Comparison of ENCODE assay signal across 17 cellular contexts in genomic region chr3:191641789-191642188, GRCh38.
DNase-seq lines count a peak whose midpoint lies in the region; ATAC-seq and TF ChIP-seq lines count a peak whose summit lies in the region.
"Had no signal": no experiment of that assay in that cellular context is flagged by ENCODE, and none has a peak within 500 bp of the region (broad histone marks: within the 10 kb centered on the region; RNA-seq: fewer than 3 reads in every experiment).

No MANE protein-coding gene starts in this region.

- no peak overlapping the region for H3K4me2 ChIP-seq in HCT116 (ENCODE audit: low read length)

- H3K4me1 Mint-ChIP-seq in WTC11 (peaks cover 5% of the 10 kb centered on the region; the same call in 1 of the 2 replicates), nephron progenitor cell (no peaks in the 10 kb centered on the region)
- no peaks in the 10 kb centered on the region for H3K4me1 Mint-ChIP-seq in activated CD4-positive, alpha-beta memory T cell treated with anti-CD3 and anti-CD28 coated beads for 36 hours (ENCODE audit: low read depth)
- H3K4me1 Mint-ChIP-seq: CD14-positive monocyte; CD8-positive, alpha-beta memory T cell had no signal

- no peak overlapping the region for H3K9ac ChIP-seq in HCT116 (ENCODE audit: low read length)

- POLR2A ChIA-PET in HCT116 (lab: Charles Lee) = no interaction called here
- POLR2A ChIA-PET in WTC11 (lab: Charles Lee) = no interaction called here
- POLR2A ChIA-PET in activated CD4-positive, alpha-beta memory T cell treated with anti-CD3 and anti-CD28 coated beads for 36 hours (lab: Charles Lee) = no interaction called here

- H3K36me3 Mint-ChIP-seq in WTC11 (peaks cover 22% of the 10 kb centered on the region), nephron progenitor cell (ENCODE audit: low read depth) (peaks cover 6% of the 10 kb centered on the region)
- no peaks in the 10 kb centered on the region for H3K36me3 Mint-ChIP-seq in activated CD4-positive, alpha-beta memory T cell treated with anti-CD3 and anti-CD28 coated beads for 36 hours
- H3K36me3 Mint-ChIP-seq: CD14-positive monocyte; CD8-positive, alpha-beta memory T cell had no signal

- no peak overlapping the region for H3K4me3 Mint-ChIP-seq in WTC11
- H3K4me3 Mint-ChIP-seq in nephron progenitor cell = no peak overlapping the region
- no peak overlapping the region for H3K4me3 Mint-ChIP-seq in activated CD4-positive, alpha-beta memory T cell treated with anti-CD3 and anti-CD28 coated beads for 36 hours
- H3K4me3 Mint-ChIP-seq: CD14-positive monocyte; CD8-positive, alpha-beta memory T cell; H9 had no signal

- H3K9me3 ChIP-seq in HCT116 (ENCODE audit: control insufficient read depth in 1 of 2, insufficient read depth in 1 of 2, low read depth in 1 of 2, low read length in 2 of 2) = no peaks in the 10 kb centered on the region

- TF ChIP-seq RAD21 in HCT116 (IDR thresholded peaks at IDR 0.05; ENCODE audit: low read depth) = no peak

- no peak overlapping the region for H3K4me3 ChIP-seq in HCT116 (replicated peaks in 1 of 2; ENCODE audit: low read depth in 1 of 2, low read length in 2 of 2)

- H3K27ac Mint-ChIP-seq in WTC11 (no peak overlapping the region), nephron progenitor cell (no peak overlapping the region)
- no peak overlapping the region for H3K27ac Mint-ChIP-seq in activated CD4-positive, alpha-beta memory T cell treated with anti-CD3 and anti-CD28 coated beads for 36 hours
- H3K27ac Mint-ChIP-seq: CD14-positive monocyte, H9 had no signal

- CTCF ChIA-PET in HCT116 (lab: Charles Lee) (no interaction called here), WTC11 (lab: Charles Lee) (no interaction called here)
- CTCF ChIA-PET in activated CD4-positive, alpha-beta memory T cell treated with anti-CD3 and anti-CD28 coated beads for 36 hours (lab: Charles Lee) = no interaction called here

- ATAC-seq in HCT116 = no peak
- ATAC-seq in WTC11 = peak; percentile 39; the same call in 1 of the 2 replicates
- ATAC-seq in GM19351 (IDR thresholded peaks at IDR 0.05; ENCODE audit: unreplicated experiment) = no peak

- H4K20me1 ChIP-seq in HCT116 (ENCODE audit: insufficient read depth) = no peaks in the 10 kb centered on the region

- TF ChIP-seq CTCF in HCT116 (IDR thresholded peaks at IDR 0.05 in 2 of 3, conservative IDR thresholded peaks at IDR 0.05 in 1 of 3; ENCODE audit: borderline replicate concordance in 1 of 3, insufficient read depth in 1 of 3, low read depth in 2 of 3, low read length in 2 of 3) (no peak), WTC11 (IDR thresholded peaks at IDR 0.05) (no peak), nephron progenitor cell (IDR thresholded peaks at IDR 0.05) (no peak)

- no peaks in the 10 kb centered on the region for H3K4me1 ChIP-seq in HCT116 (ENCODE audit: control insufficient read depth in 1 of 2, insufficient read depth in 2 of 2, low read length in 2 of 2)
- H3K4me1 ChIP-seq: Caco-2 had no signal

- H3K36me3 ChIP-seq in HCT116 (ENCODE audit: control insufficient read depth in 1 of 2, insufficient read depth in 2 of 2, low read length in 2 of 2) = no peaks in the 10 kb centered on the region

- H3K9me3 Mint-ChIP-seq in WTC11 (peaks cover 38% of the 10 kb centered on the region), nephron progenitor cell (peaks cover 10% of the 10 kb centered on the region)
- H3K9me3 Mint-ChIP-seq in activated CD4-positive, alpha-beta memory T cell treated with anti-CD3 and anti-CD28 coated beads for 36 hours = peaks cover 24% of the 10 kb centered on the region

- no peaks in the 10 kb centered on the region for H3K27me3 ChIP-seq in HCT116 (ENCODE audit: insufficient read depth, low read length)

- H3K27me3 Mint-ChIP-seq in WTC11 (ENCODE audit: low read depth) (no peaks in the 10 kb centered on the region; the same call in none of the 2 replicates), nephron progenitor cell (ENCODE audit: low read depth, poor library complexity) (no peaks in the 10 kb centered on the region)
- no peaks in the 10 kb centered on the region for H3K27me3 Mint-ChIP-seq in activated CD4-positive, alpha-beta memory T cell treated with anti-CD3 and anti-CD28 coated beads for 36 hours
- H3K27me3 Mint-ChIP-seq: CD8-positive, alpha-beta memory T cell had no signal

- no TSS peak for BruUV-seq in HCT116 (replicated peaks; lab: Mats Ljungman, UMichigan)

- intact Hi-C loops in HCT116 (cut with micrococcal nuclease) = no loop called here
- intact Hi-C loops in activated CD4-positive, alpha-beta memory T cell treated with anti-CD3 and anti-CD28 coated beads for 36 hours (cut with micrococcal nuclease) = no loop called here

- no peak for TF ChIP-seq POLR2A in HCT116 (IDR thresholded peaks at IDR 0.05; ENCODE audit: borderline replicate concordance, extremely low read depth, insufficient read depth, insufficient read length)

- H3K79me2 ChIP-seq in HCT116 (ENCODE audit: insufficient read depth, low read length) = no peaks in the 10 kb centered on the region

- H3K27ac ChIP-seq in HCT116 (ENCODE audit: low read depth, low read length) = no peak overlapping the region
- H3K27ac ChIP-seq: HL-60 had no signal

- RAD21 ChIA-PET in HCT116 (lab: Charles Lee; ENCODE audit: low non-redundant PET in 1 of 2, low total read pairs in 2 of 2, uncharacterized antibody in 2 of 2, unreplicated experiment in 2 of 2) = no interaction called here

- H3K9me2 ChIP-seq in HCT116 (ENCODE audit: insufficient read depth) = no peaks in the 10 kb centered on the region

- DNase-seq in HCT116 (ENCODE audit: low read depth, low spot score) = no peak
- no peak for DNase-seq in WTC11 (ENCODE audit: low spot score)
- DNase-seq in iPS-NIHi7 (ENCODE audit: extremely low spot score) = peak; percentile 29
- peak; percentile 3 for DNase-seq in nephron progenitor cell
- DNase-seq in activated CD4-positive, alpha-beta memory T cell treated with anti-CD3 and anti-CD28 coated beads for 36 hours = no peak
- no peak for DNase-seq in NCI-H2171 (lab: John Stamatoyannopoulos, UW)
- no peak for DNase-seq in dedifferentiated amniotic fluid mesenchymal stem cell (ENCODE audit: extremely low spot score)
- DNase-seq: Caco-2; CD8-positive, alpha-beta memory T cell; DND-41; GDM1; GOT3; H9; KBM-7 had no signal

- H2AFZ ChIP-seq in HCT116 (ENCODE audit: low read depth, low read length, poor library complexity, severe bottlenecking) = no peak overlapping the region

TF ChIP-seq in HCT116, 20 proteins besides CTCF, POLR2A, EP300 and RAD21:
- TF ChIP-seq POLR2AphosphoS5 (IDR thresholded peaks at IDR 0.05; ENCODE audit: low read depth, low read length) (no peak), REST (IDR thresholded peaks at IDR 0.05; ENCODE audit: low read depth) (peak; percentile 34)
TF ChIP-seq in HCT116: peak in this region for 1.

TF ChIP-seq in WTC11, 78 proteins besides CTCF, POLR2A, EP300 and RAD21:
- TF ChIP-seq NR1H2 (CRISPR knock-in tag; IDR thresholded peaks at IDR 0.05) (no peak), KAT7 (CRISPR knock-in tag; IDR thresholded peaks at IDR 0.05; ENCODE audit: borderline replicate concordance) (no peak), ELF4 (CRISPR knock-in tag; IDR thresholded peaks at IDR 0.05; ENCODE audit: low read depth) (no peak), CBFB (CRISPR knock-in tag; IDR thresholded peaks at IDR 0.05; ENCODE audit: low read depth) (no peak), HMGA2 (CRISPR knock-in tag; IDR thresholded peaks at IDR 0.05) (no peak), ZNF138 (CRISPR knock-in tag; conservative IDR thresholded peaks at IDR 0.05) (no peak)

Comparison
In these comparisons a context has a peak if more than half of its experiments do, and no peak if none do; other contexts are left out.
1. DNase-seq: peak in iPS-NIHi7 (single experiment) and nephron progenitor cell (single experiment); none in HCT116 (single experiment), WTC11 (single experiment), activated CD4-positive, alpha-beta memory T cell treated with anti-CD3 and anti-CD28 coated beads for 36 hours (single experiment), NCI-H2171 (single experiment) and dedifferentiated amniotic fluid mesenchymal stem cell (single experiment).